In genomic region chr16:30746638-30747160, GRCh38 we compare ENCODE assay signal across 18 cellular contexts. TPM values are rescaled to one million over a fixed set of nuclear protein-coding genes. Genes with fewer than 3 reads are reported as not detected.
DNase-seq lines count a peak whose midpoint lies in the region; ATAC-seq and TF ChIP-seq lines count a peak whose summit lies in the region.
"Had no signal": no experiment of that assay in that cellular context is flagged by ENCODE, and none has a peak within 500 bp of the region (broad histone marks: within the 10 kb centered on the region; RNA-seq: fewer than 3 reads in every experiment).

No MANE protein-coding gene starts in this region.

- H3K9me3 Mint-ChIP-seq in stimulated activated memory B cell treated with anti-CD40 and anti-IgM and Interleukin-4, amounts not matched to agents 10 μg/mL and 1 μg/mL and 100 μg/mL, for 72 hours: no peaks in the 10 kb centered on the region
- H3K9me3 Mint-ChIP-seq: central memory CD8-positive, alpha-beta T cell had no signal

- peaks cover 35% of the 10 kb centered on the region for H3K79me2 ChIP-seq in PC-3 (ENCODE audit: low read length)

- peaks cover 56% of the 10 kb centered on the region for H3K36me3 Mint-ChIP-seq in stimulated activated memory B cell treated with anti-CD40 and anti-IgM and Interleukin-4, amounts not matched to agents 10 μg/mL and 1 μg/mL and 100 μg/mL, for 72 hours

- peaks cover 6% of the 10 kb centered on the region for H3K36me3 ChIP-seq in PC-3 (ENCODE audit: low read depth, low read length)

- BruUV-seq in PC-3 (replicated peaks; lab: Mats Ljungman, UMichigan): no TSS peak

- H3K9me3 ChIP-seq in PC-3 (ENCODE audit: low read length): no peaks in the 10 kb centered on the region
- H3K9me3 ChIP-seq: heart right ventricle had no signal

- intact Hi-C loops in PC-3 (cut with micrococcal nuclease): no loop called here

- no peaks in the 10 kb centered on the region for H3K27me3 Mint-ChIP-seq in stimulated activated memory B cell treated with anti-CD40 and anti-IgM and Interleukin-4, amounts not matched to agents 10 μg/mL and 1 μg/mL and 100 μg/mL, for 72 hours
- H3K27me3 Mint-ChIP-seq: central memory CD8-positive, alpha-beta T cell had no signal

- no peak for TF ChIP-seq CTCF in PC-3 (conservative IDR thresholded peaks at IDR 0.05; ENCODE audit: low read depth, low read length)

- peaks cover 43% of the 10 kb centered on the region for H3K4me1 Mint-ChIP-seq in stimulated activated memory B cell treated with anti-CD40 and anti-IgM and Interleukin-4, amounts not matched to agents 10 μg/mL and 1 μg/mL and 100 μg/mL, for 72 hours

- peak overlapping the region; percentile 90 for H3K27ac Mint-ChIP-seq in stimulated activated memory B cell treated with anti-CD40 and anti-IgM and Interleukin-4, amounts not matched to agents 10 μg/mL and 1 μg/mL and 100 μg/mL, for 72 hours

- DNase-seq in SIG-M5 treated with dmso at 0.1 percent for 504 hours (lab: John Stamatoyannopoulos, UW; ENCODE audit: unreplicated experiment) (peak; percentile 43), SIG-M5 (lab: John Stamatoyannopoulos, UW) (no peak), PC-3 (no peak), epithelial cell of prostate (ENCODE audit: low read depth, low spot score) (no peak), T-helper 1 cell (no peak)
- no peak for DNase-seq in stimulated activated CD4-positive, alpha-beta T cell treated with anti-CD3 and anti-CD28 coated beads, Interleukin-2, amount 100 ng/mL, for 24 hours
- DNase-seq: activated naive CD4-positive, alpha-beta T cell; GOT3; heart right ventricle; KBM-7; NCI-H1694 treated with DMSO at 0.1 percent for 48 hours; NCI-H526; right cardiac atrium; stimulated activated CD4-positive, alpha-beta T cell treated with anti-CD3 and anti-CD28 coated beads, Interleukin-4, amount 100 ng/mL, for 4 hours; stimulated activated naive CD4-positive, alpha-beta T cell had no signal

- H3K27ac ChIP-seq in PC-3 (ENCODE audit: low read length): peak overlapping the region; percentile 83
- H3K27ac ChIP-seq in epithelial cell of prostate: peak overlapping the region; percentile 69

- no peaks in the 10 kb centered on the region for H4K20me1 ChIP-seq in PC-3 (ENCODE audit: low read length)

- no peak overlapping the region for H2AFZ ChIP-seq in PC-3 (ENCODE audit: low read length)

- no peak for ATAC-seq in PC-3
- ATAC-seq in stimulated activated memory B cell treated with anti-CD40 and anti-IgM and Interleukin-4, amounts not matched to agents 10 μg/mL and 1 μg/mL and 100 μg/mL, for 72 hours: no peak
- ATAC-seq in HG02763 (IDR thresholded peaks at IDR 0.05; ENCODE audit: unreplicated experiment): no peak
- ATAC-seq: heart right ventricle, right cardiac atrium had no signal

- no peaks in the 10 kb centered on the region for H3K27me3 ChIP-seq in PC-3 (ENCODE audit: low read length)
- H3K27me3 ChIP-seq: heart right ventricle had no signal

- H3K4me1 ChIP-seq in PC-3 (ENCODE audit: insufficient read depth, low read length): peaks cover 23% of the 10 kb centered on the region

- no peaks in the 10 kb centered on the region for H3K9me2 ChIP-seq in PC-3 (replicated peaks; ENCODE audit: low read length)

- H3F3A ChIP-seq in PC-3 (ENCODE audit: low read length, unreplicated experiment): peaks cover 8% of the 10 kb centered on the region

- POLR2A ChIA-PET in PC-3 (lab: Charles Lee; ENCODE audit: unreplicated experiment): no interaction called here

- H3K4me3 ChIP-seq in PC-3 (ENCODE audit: low read length): no peak overlapping the region

- no peak overlapping the region for H3K9ac ChIP-seq in PC-3 (ENCODE audit: low read length)

- H3K4me3 Mint-ChIP-seq in stimulated activated memory B cell treated with anti-CD40 and anti-IgM and Interleukin-4, amounts not matched to agents 10 μg/mL and 1 μg/mL and 100 μg/mL, for 72 hours: no peak overlapping the region

- H3K4me2 ChIP-seq in PC-3 (ENCODE audit: low read length): peak overlapping the region; percentile 84; the same call in 1 of the 2 replicates

- CTCF ChIA-PET in PC-3 (lab: Charles Lee): no interaction called here

RNA-seq across cellular contexts. Expression of gene PHKG2, which starts 1.5 kb away (rescaled TPM):
- total RNA-seq in PC-3 (2014; rRNA removed): 28.6 and 30.9 TPM in 2 replicates

RNA-seq across cellular contexts. Expression of gene CFAP119, which starts 15.2 kb away (rescaled TPM):
- total RNA-seq in PC-3 (2014; rRNA removed): 8.6 and 9.6 TPM in 2 replicates

RNA-seq across cellular contexts. Expression of gene RNF40, which starts 15.4 kb away (rescaled TPM):
- total RNA-seq in PC-3 (2014; rRNA removed): 64.1 and 80.2 TPM in 2 replicates

RNA-seq across cellular contexts. Expression of gene ZNF629, which starts 40.3 kb away (rescaled TPM):
- 7.8 and 8.4 TPM in 2 replicates for total RNA-seq in PC-3 (2014; rRNA removed)

RNA-seq across cellular contexts. Expression of gene SRCAP, which starts 47.7 kb away (rescaled TPM):
- total RNA-seq in PC-3 (2014; rRNA removed): 19.0 and 29.6 TPM in 2 replicates
